ENCODE assay signal across 14 cellular contexts in the genomic region with DNA sequence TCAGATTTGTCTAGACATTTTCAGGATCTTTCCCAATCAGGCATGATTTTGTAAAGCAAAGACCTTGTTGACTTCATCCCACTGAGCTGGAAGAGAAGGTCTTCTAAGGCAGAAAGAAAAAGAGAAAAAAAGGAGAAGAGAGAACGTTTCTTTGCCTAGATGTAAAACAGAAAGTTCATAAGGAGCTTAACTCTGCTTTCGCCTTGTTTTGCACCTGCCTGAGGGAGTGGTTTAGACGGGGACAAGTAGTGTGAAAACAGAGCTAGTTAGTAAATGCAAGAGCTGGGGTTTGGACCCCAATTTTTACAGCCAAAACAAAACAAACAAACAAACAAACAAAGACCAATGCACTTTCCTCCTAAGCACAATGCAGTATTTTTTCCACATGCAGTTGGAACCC.
DNase-seq lines count a peak whose midpoint lies in the region; ATAC-seq, FAIRE-seq and TF ChIP-seq lines count a peak whose summit lies in the region.
"Had no signal": no experiment of that assay in that cellular context is flagged by ENCODE, and none has a peak within 500 bp of the region (broad histone marks: within the 10 kb centered on the region; RNA-seq: fewer than 3 reads in every experiment).

No MANE protein-coding gene starts in this region.

- POLR2A ChIA-PET in activated CD4-positive, alpha-beta memory T cell treated with anti-CD3 and anti-CD28 coated beads for 36 hours (lab: Charles Lee): no interaction called here

- no peaks in the 10 kb centered on the region for H3K4me1 Mint-ChIP-seq in activated CD4-positive, alpha-beta memory T cell treated with anti-CD3 and anti-CD28 coated beads for 36 hours (ENCODE audit: low read depth)

- intact Hi-C loops in activated CD4-positive, alpha-beta memory T cell treated with anti-CD3 and anti-CD28 coated beads for 36 hours (cut with micrococcal nuclease): no loop called here

- H3K36me3 Mint-ChIP-seq in activated CD4-positive, alpha-beta memory T cell treated with anti-CD3 and anti-CD28 coated beads for 36 hours: no peaks in the 10 kb centered on the region

- no peak overlapping the region for H3K4me3 Mint-ChIP-seq in activated CD4-positive, alpha-beta memory T cell treated with anti-CD3 and anti-CD28 coated beads for 36 hours

- H3K4me3 ChIP-seq in coronary artery (no peak overlapping the region), skeletal muscle tissue (ENCODE audit: low read length in 3 of 3) (no peak overlapping the region)

- no peaks in the 10 kb centered on the region for H3K36me3 ChIP-seq in skeletal muscle tissue (ENCODE audit: control insufficient read depth in 3 of 3, insufficient read depth in 3 of 3, low read length in 3 of 3)

- TF ChIP-seq CTCF in coronary artery (IDR thresholded peaks at IDR 0.05): no peak

- H3K4me1 ChIP-seq in skeletal muscle tissue (ENCODE audit: control insufficient read depth in 3 of 3, insufficient read depth in 3 of 3, low read length in 3 of 3): peaks cover 30 to 41% (median 39%) of the 10 kb centered on the region in 3 donors

- TF ChIP-seq POLR2A in GM12891 (IDR thresholded peaks at IDR 0.05; ENCODE audit: low read depth, low read length): no peak

- CTCF ChIA-PET in activated CD4-positive, alpha-beta memory T cell treated with anti-CD3 and anti-CD28 coated beads for 36 hours (lab: Charles Lee): no interaction called here

- no peak overlapping the region for H3K27ac Mint-ChIP-seq in activated CD4-positive, alpha-beta memory T cell treated with anti-CD3 and anti-CD28 coated beads for 36 hours

- H3K9ac ChIP-seq in skeletal muscle tissue (ENCODE audit: low read depth in 1 of 3, low read length in 3 of 3): no peak overlapping the region

- H3K27ac ChIP-seq in coronary artery (peak overlapping the region; percentile 54 to 79), skeletal muscle tissue (ENCODE audit: low read depth, low read length) (peak overlapping the region; percentile 57)
- H3K27ac ChIP-seq: HL-60 had no signal

- no peaks in the 10 kb centered on the region for H3K9me3 ChIP-seq in skeletal muscle tissue (ENCODE audit: control insufficient read depth in 3 of 3, low read length in 3 of 3)

- DNase-seq in GM12891 (ENCODE audit: insufficient read length, low spot score) (no peak), coronary artery (ENCODE audit: low spot score) (no peak), DMS 273 treated with DMSO at 0.1 percent for 48 hours (lab: John Stamatoyannopoulos, UW) (no peak), hypothalamus (lab: John Stamatoyannopoulos, UW) (no peak), NCI-H2227 (lab: John Stamatoyannopoulos, UW; ENCODE audit: unreplicated experiment) (no peak)
- no peak for DNase-seq in activated CD4-positive, alpha-beta memory T cell treated with anti-CD3 and anti-CD28 coated beads for 36 hours
- DNase-seq: COR-L47, HCEC 1CT, midbrain, NCI-H1105 had no signal

- no peaks in the 10 kb centered on the region for H3K27me3 Mint-ChIP-seq in activated CD4-positive, alpha-beta memory T cell treated with anti-CD3 and anti-CD28 coated beads for 36 hours

- peak; percentile 77 for ATAC-seq in GM21723 (IDR thresholded peaks at IDR 0.05; ENCODE audit: unreplicated experiment)

- peak; percentile 45 for FAIRE-seq in GM12891 (lab: Jason Lieb, UNC)
- FAIRE-seq: frontal cortex had no signal

- no peaks in the 10 kb centered on the region for H3K9me3 Mint-ChIP-seq in activated CD4-positive, alpha-beta memory T cell treated with anti-CD3 and anti-CD28 coated beads for 36 hours

- H3K27me3 ChIP-seq in skeletal muscle tissue (ENCODE audit: control insufficient read depth in 3 of 3, insufficient read depth in 3 of 3, low read length in 3 of 3): no peaks in the 10 kb centered on the region

TF ChIP-seq in GM12891, 5 proteins besides CTCF, POLR2A, EP300 and RAD21:
- TF ChIP-seq PAX5 (IDR thresholded peaks at IDR 0.05; ENCODE audit: insufficient read depth, low read length, severe bottlenecking): no peak
- TF ChIP-seq POLR2AphosphoS5 (IDR thresholded peaks at IDR 0.05; ENCODE audit: low read depth, low read length): no peak
- no peak for TF ChIP-seq SPI1 (IDR thresholded peaks at IDR 0.05; ENCODE audit: low read depth, low read length)
- TF ChIP-seq TAF1 (IDR thresholded peaks at IDR 0.05; ENCODE audit: low read depth, low read length): no peak
- TF ChIP-seq POU2F2 (IDR thresholded peaks at IDR 0.05; ENCODE audit: low read depth, low read length): no peak
TF ChIP-seq in GM12891: peak in this region for 0.
